In genomic region chr10:51403522-51403921, GRCh38 we compare ENCODE assay signal across 24 cellular contexts.
"Had no signal": no experiment of that assay in that cellular context is flagged by ENCODE, and none has a peak within 500 bp of the region (broad histone marks: within the 10 kb centered on the region; RNA-seq: fewer than 3 reads in every experiment).

No MANE protein-coding gene starts in this region.

- H3K36me3 ChIP-seq: lower lobe of right lung, ovary, right atrium auricular region, stomach, tibial nerve, uterus had no signal

- H3K4me1 Mint-ChIP-seq: natural killer cell; stimulated activated naive B cell treated with anti-CD40 and anti-IgM and Interleukin-4, amounts not matched to agents 10 μg/mL and 1 μg/mL and 100 μg/mL, for 72 hours had no signal

- DNase-seq: hippocampal formation; kidney glomerular epithelial cell; left cardiac atrium; lower lobe of right lung; mammary epithelial cell; mesenchymal stem cell; natural killer cell; ovary; stimulated activated CD4-positive, alpha-beta T cell treated with anti-CD3 and anti-CD28 coated beads, Interleukin-12 subunit alpha, Interleukin-12 subunit beta, amount 100 ng/mL, for 4 hours; stimulated activated CD4-positive, alpha-beta T cell treated with anti-CD3 and anti-CD28 coated beads, Interleukin-15, amount 100 ng/mL, for 24 hours; stimulated activated CD4-positive, alpha-beta T cell treated with anti-CD3 and anti-CD28 coated beads, Interleukin-2, amount 100 ng/mL, for 24 hours; stimulated activated CD4-positive, alpha-beta T cell treated with anti-CD3 and anti-CD28 coated beads, Interleukin-4, amount 100 ng/mL, for 1 hour; stimulated activated naive B cell treated with anti-CD40 and anti-IgM and Interleukin-4, amounts not matched to agents 10 μg/mL and 1 μg/mL and 100 μg/mL, for 72 hours; stimulated activated naive CD8-positive, alpha-beta T cell treated with anti-CD3 and anti-CD28 coated beads, Interleukin-15, Interleukin-2, amounts not matched to agents 100 U/mL and 50 U/mL, for 24 hours; stomach; testis; uterus had no signal

- H3K27me3 Mint-ChIP-seq: progenitor cell of endocrine pancreas; stimulated activated naive B cell treated with anti-CD40 and anti-IgM and Interleukin-4, amounts not matched to agents 10 μg/mL and 1 μg/mL and 100 μg/mL, for 72 hours; type B pancreatic cell had no signal

- H3K27me3 ChIP-seq: ovary, right atrium auricular region, stomach, testis, tibial nerve, uterus had no signal

- H3K4me3 ChIP-seq: lower lobe of right lung, ovary, right atrium auricular region, skin epidermis, stomach, testis, tibial nerve, uterus had no signal

- H3K4me3 Mint-ChIP-seq: natural killer cell; stimulated activated naive B cell treated with anti-CD40 and anti-IgM and Interleukin-4, amounts not matched to agents 10 μg/mL and 1 μg/mL and 100 μg/mL, for 72 hours; type B pancreatic cell had no signal

- H3K9me3 Mint-ChIP-seq: natural killer cell; stimulated activated naive B cell treated with anti-CD40 and anti-IgM and Interleukin-4, amounts not matched to agents 10 μg/mL and 1 μg/mL and 100 μg/mL, for 72 hours had no signal

- H3K27ac Mint-ChIP-seq: natural killer cell; progenitor cell of endocrine pancreas; stimulated activated naive B cell treated with anti-CD40 and anti-IgM and Interleukin-4, amounts not matched to agents 10 μg/mL and 1 μg/mL and 100 μg/mL, for 72 hours; type B pancreatic cell had no signal

- H3K27ac ChIP-seq: lower lobe of right lung, ovary, skin epidermis, stomach, testis, tibial nerve, uterus had no signal

- H3K9me3 ChIP-seq: lower lobe of right lung, ovary, right atrium auricular region, stomach, testis, tibial nerve, uterus had no signal

- ATAC-seq: left cardiac atrium; left lobe of liver; lower lobe of right lung; natural killer cell; sciatic nerve; stimulated activated naive B cell treated with anti-CD40 and anti-IgM and Interleukin-4, amounts not matched to agents 10 μg/mL and 1 μg/mL and 100 μg/mL, for 72 hours; stimulated activated naive CD8-positive, alpha-beta T cell treated with anti-CD3 and anti-CD28 coated beads, Interleukin-15, Interleukin-2, amounts not matched to agents 100 U/mL and 50 U/mL, for 24 hours had no signal

- H3K4me1 ChIP-seq: testis, tibial nerve, uterus had no signal

- H3K36me3 Mint-ChIP-seq: natural killer cell; stimulated activated naive B cell treated with anti-CD40 and anti-IgM and Interleukin-4, amounts not matched to agents 10 μg/mL and 1 μg/mL and 100 μg/mL, for 72 hours; type B pancreatic cell had no signal
